Comparison of ENCODE assay signal across 26 cellular contexts in genomic region chr1:16461681-16462080, GRCh38. TPM values are rescaled to one million over a fixed set of nuclear protein-coding genes. Genes with fewer than 3 reads are reported as not detected.
DNase-seq lines count a peak whose midpoint lies in the region; ATAC-seq lines count a peak whose summit lies in the region.
"Had no signal": no experiment of that assay in that cellular context is flagged by ENCODE, and none has a peak within 500 bp of the region (broad histone marks: within the 10 kb centered on the region; RNA-seq: fewer than 3 reads in every experiment).

No MANE protein-coding gene starts in this region.

- H3K27me3 Mint-ChIP-seq in activated naive CD8-positive, alpha-beta T cell = no peaks in the 10 kb centered on the region
- no peaks in the 10 kb centered on the region for H3K27me3 Mint-ChIP-seq in activated naive CD8-positive, alpha-beta T cell treated with anti-CD3 and anti-CD28 coated beads for 36 hours
- H3K27me3 Mint-ChIP-seq in activated T-helper 17 cell treated with anti-CD3 and anti-CD28 coated beads, Interleukin-2, amount 50 U/mL, for 72 hours = no peaks in the 10 kb centered on the region

- no peaks in the 10 kb centered on the region for H3K9me3 Mint-ChIP-seq in activated naive CD8-positive, alpha-beta T cell (ENCODE audit: low read depth)
- H3K9me3 Mint-ChIP-seq in activated naive CD8-positive, alpha-beta T cell treated with anti-CD3 and anti-CD28 coated beads for 36 hours = no peaks in the 10 kb centered on the region
- no peaks in the 10 kb centered on the region for H3K9me3 Mint-ChIP-seq in activated T-helper 17 cell treated with anti-CD3 and anti-CD28 coated beads, Interleukin-2, amount 50 U/mL, for 72 hours
- H3K9me3 Mint-ChIP-seq: stimulated activated effector memory CD8-positive, alpha-beta T cell treated with anti-CD3 and anti-CD28 coated beads, Interleukin-12 subunit alpha, Interleukin-12 subunit beta, amount 100 ng/mL, for 72 hours had no signal

- peak overlapping the region; percentile 79 for H3K27ac Mint-ChIP-seq in activated naive CD8-positive, alpha-beta T cell
- H3K27ac Mint-ChIP-seq in activated naive CD8-positive, alpha-beta T cell treated with anti-CD3 and anti-CD28 coated beads for 36 hours = no peak overlapping the region
- H3K27ac Mint-ChIP-seq in activated T-helper 17 cell treated with anti-CD3 and anti-CD28 coated beads, Interleukin-2, amount 50 U/mL, for 72 hours = peak overlapping the region; percentile 57
- H3K27ac Mint-ChIP-seq: stimulated activated effector memory CD8-positive, alpha-beta T cell treated with anti-CD3 and anti-CD28 coated beads, Interleukin-12 subunit alpha, Interleukin-12 subunit beta, amount 100 ng/mL, for 72 hours had no signal

- peaks cover 7% of the 10 kb centered on the region for H3K36me3 Mint-ChIP-seq in activated naive CD8-positive, alpha-beta T cell
- peaks cover 7% of the 10 kb centered on the region for H3K36me3 Mint-ChIP-seq in activated naive CD8-positive, alpha-beta T cell treated with anti-CD3 and anti-CD28 coated beads for 36 hours
- peaks cover 80% of the 10 kb centered on the region for H3K36me3 Mint-ChIP-seq in activated T-helper 17 cell treated with anti-CD3 and anti-CD28 coated beads, Interleukin-2, amount 50 U/mL, for 72 hours (ENCODE audit: low read depth)

- peaks cover 7% of the 10 kb centered on the region for H3K4me1 Mint-ChIP-seq in activated naive CD8-positive, alpha-beta T cell (ENCODE audit: low read depth)
- peaks cover 3% of the 10 kb centered on the region for H3K4me1 Mint-ChIP-seq in activated naive CD8-positive, alpha-beta T cell treated with anti-CD3 and anti-CD28 coated beads for 36 hours
- H3K4me1 Mint-ChIP-seq in activated T-helper 17 cell treated with anti-CD3 and anti-CD28 coated beads, Interleukin-2, amount 50 U/mL, for 72 hours = peaks cover 6% of the 10 kb centered on the region
- H3K4me1 Mint-ChIP-seq: stimulated activated effector memory CD8-positive, alpha-beta T cell treated with anti-CD3 and anti-CD28 coated beads, Interleukin-12 subunit alpha, Interleukin-12 subunit beta, amount 100 ng/mL, for 72 hours had no signal

- DNase-seq in activated naive CD8-positive, alpha-beta T cell treated with anti-CD3 and anti-CD28 coated beads for 36 hours = no peak
- DNase-seq in islet precursor cell = peak; percentile 84
- no peak for DNase-seq in stimulated activated CD4-positive, alpha-beta T cell treated with anti-CD3 and anti-CD28 coated beads, Interleukin-15, amount 100 ng/mL, for 24 hours
- no peak for DNase-seq in mucosa of gallbladder (ENCODE audit: low spot score)
- DNase-seq in NCI-H2107 (lab: John Stamatoyannopoulos, UW) = no peak
- DNase-seq: activated CD4-positive, alpha-beta T cell treated with anti-CD3 and anti-CD28 coated beads, Interleukin-2, amount 50 U/mL, for 1 hour; activated CD8-positive, alpha-beta memory T cell treated with anti-CD3 and anti-CD28 coated beads, Interleukin-2, amount 50 U/mL, for 48 hours; activated effector memory CD4-positive, alpha-beta T cell treated with Interleukin-2 at 50 U/mL for 16 hours; dermis blood vessel endothelial cell; kidney glomerular epithelial cell; mammary epithelial cell; NCI-H1105 treated with DMSO at 0.1 percent for 48 hours; NCI-H2029; NCI-H226; NCI-H774; RPMI8226; SK-N-SH; small intestine; uterus had no signal

- H3K4me3 Mint-ChIP-seq in activated naive CD8-positive, alpha-beta T cell = no peak overlapping the region
- no peak overlapping the region for H3K4me3 Mint-ChIP-seq in activated naive CD8-positive, alpha-beta T cell treated with anti-CD3 and anti-CD28 coated beads for 36 hours
- H3K4me3 Mint-ChIP-seq in activated T-helper 17 cell treated with anti-CD3 and anti-CD28 coated beads, Interleukin-2, amount 50 U/mL, for 72 hours = no peak overlapping the region
- H3K4me3 Mint-ChIP-seq: stimulated activated effector memory CD8-positive, alpha-beta T cell treated with anti-CD3 and anti-CD28 coated beads, Interleukin-12 subunit alpha, Interleukin-12 subunit beta, amount 100 ng/mL, for 72 hours had no signal

- ATAC-seq in activated T-helper 17 cell treated with anti-CD3 and anti-CD28 coated beads, Interleukin-2, amount 50 U/mL, for 72 hours (replicated peaks) = no peak
- ATAC-seq in GM18520 (IDR thresholded peaks at IDR 0.05; ENCODE audit: unreplicated experiment) = no peak
- ATAC-seq: stimulated activated effector memory CD8-positive, alpha-beta T cell treated with anti-CD3 and anti-CD28 coated beads, Interleukin-12 subunit alpha, Interleukin-12 subunit beta, amount 100 ng/mL, for 72 hours had no signal

RNA-seq across cellular contexts. Expression of gene NECAP2, which starts 21.2 kb away (rescaled TPM):
- 10 to 100 TPM; 52.5 to 54.9 TPM for total RNA-seq in activated naive CD8-positive, alpha-beta T cell treated with anti-CD3 and anti-CD28 coated beads for 36 hours
- total RNA-seq in activated T-helper 17 cell treated with anti-CD3 and anti-CD28 coated beads, Interleukin-2, amount 50 U/mL, for 72 hours = 10 to 100 TPM; 68.0 to 83.7 TPM
- total RNA-seq in mucosa of gallbladder = 46.4 TPM

RNA-seq across cellular contexts. Expression of gene SPATA21, which starts 24.5 kb away (rescaled TPM):
- total RNA-seq in activated naive CD8-positive, alpha-beta T cell treated with anti-CD3 and anti-CD28 coated beads for 36 hours = not detected
- total RNA-seq in activated T-helper 17 cell treated with anti-CD3 and anti-CD28 coated beads, Interleukin-2, amount 50 U/mL, for 72 hours = under 1 TPM in 1 of 2 donors, not detected in 1; 0.08 TPM
- not detected for total RNA-seq in mucosa of gallbladder
- total RNA-seq: cardiac septum; mammary epithelial cell; suprapubic skin; T-helper 2 cell treated with Interferon-gamma antibody and Interleukin-4, amounts not matched to agents 100 ng/mL and 5 ng/mL, for 36 hours had no signal

RNA-seq across cellular contexts. Expression of gene RNU1-1, which starts 52.4 kb away (rescaled TPM):
- 100 to 1,000 TPM; 874 to 961 TPM for total RNA-seq in activated naive CD8-positive, alpha-beta T cell treated with anti-CD3 and anti-CD28 coated beads for 36 hours
- total RNA-seq in activated T-helper 17 cell treated with anti-CD3 and anti-CD28 coated beads, Interleukin-2, amount 50 U/mL, for 72 hours = 1,000 to 10,000 TPM; 1,202 to 2,371 TPM
- total RNA-seq in mucosa of gallbladder = 1,358 TPM
